In genomic region chr5:126339215-126339805, GRCh38 we compare ENCODE assay signal across 8 cellular contexts.
DNase-seq lines count a peak whose midpoint lies in the region; ATAC-seq and TF ChIP-seq lines count a peak whose summit lies in the region.

No MANE protein-coding gene starts in this region.

- 23% methylated on average over 4 of the region's 4 CpGs for WGBS in hepatocyte (ENCODE audit: low lambda C conversion rate, missing lambda C conversion rate)

- peak; percentile 60 for DNase-seq in BE2C
- DNase-seq in Peyer's patch: peak in 2 of 3 donors; percentile 48 to 68
- peak; percentile 63 for DNase-seq in astrocyte of the cerebellum (ENCODE audit: low read depth)
- peak; percentile 85 for DNase-seq in hepatocyte (ENCODE audit: low spot score)
- DNase-seq in stimulated activated CD4-positive, alpha-beta T cell treated with anti-CD3 and anti-CD28 coated beads, Interleukin-2, amount 100 ng/mL, for 48 hours: peak; percentile 46 to 51

- H3K27me3 ChIP-seq in BE2C (no peaks in the 10 kb centered on the region), Peyer's patch (no peaks in the 10 kb centered on the region), hepatocyte (no peaks in the 10 kb centered on the region)

- H3K79me2 ChIP-seq in hepatocyte: no peaks in the 10 kb centered on the region

- H3K4me1 ChIP-seq in BE2C (no peaks in the 10 kb centered on the region; the same call in 1 of the 2 replicates), Peyer's patch (no peaks in the 10 kb centered on the region), hepatocyte (ENCODE audit: insufficient read depth) (no peaks in the 10 kb centered on the region)

- H3K9me2 ChIP-seq in hepatocyte (replicated peaks; ENCODE audit: insufficient read depth): no peaks in the 10 kb centered on the region

- H3K27ac ChIP-seq in Peyer's patch (no peak overlapping the region), hepatocyte (no peak overlapping the region)

- H3K36me3 ChIP-seq in BE2C (no peaks in the 10 kb centered on the region), Peyer's patch (no peaks in the 10 kb centered on the region), hepatocyte (replicated peaks; ENCODE audit: insufficient read depth, low read depth) (no peaks in the 10 kb centered on the region)

- H2AFZ ChIP-seq in hepatocyte: no peak overlapping the region

- no peaks in the 10 kb centered on the region for H3K9me3 ChIP-seq in BE2C
- no peaks in the 10 kb centered on the region for H3K9me3 ChIP-seq in Peyer's patch
- H3K9me3 ChIP-seq in hepatocyte (ENCODE audit: low read depth): no peaks in the 10 kb centered on the region

- ATAC-seq in GM18498 (IDR thresholded peaks at IDR 0.05; ENCODE audit: unreplicated experiment): peak; percentile 69
- ATAC-seq in HG03565 (IDR thresholded peaks at IDR 0.05; ENCODE audit: unreplicated experiment): peak; percentile 72
- ATAC-seq in HG02840 (IDR thresholded peaks at IDR 0.05; ENCODE audit: low FRiP score, unreplicated experiment): no peak

- H4K20me1 ChIP-seq in hepatocyte (ENCODE audit: insufficient read depth, poor library complexity, severe bottlenecking): no peaks in the 10 kb centered on the region

- no peak for TF ChIP-seq POLR2A in Peyer's patch (IDR thresholded peaks at IDR 0.05)

- no peak overlapping the region for H3K4me3 ChIP-seq in BE2C (ENCODE audit: low read depth, low read length)
- H3K4me3 ChIP-seq in Peyer's patch: no peak overlapping the region
- H3K4me3 ChIP-seq in astrocyte of the cerebellum (ENCODE audit: low read depth, low read length): no peak overlapping the region
- no peak overlapping the region for H3K4me3 ChIP-seq in hepatocyte

- TF ChIP-seq CTCF in BE2C (IDR thresholded peaks at IDR 0.05; ENCODE audit: low read depth, low read length) (peak; percentile 81), Peyer's patch (IDR thresholded peaks at IDR 0.05) (peak; percentile 62 to 95 (median 91)), astrocyte of the cerebellum (IDR thresholded peaks at IDR 0.05; ENCODE audit: low read depth, low read length, missing control alignments) (peak; percentile 66), hepatocyte (IDR thresholded peaks at IDR 0.05; ENCODE audit: poor library complexity) (peak; percentile 82)

- no peak overlapping the region for H3K4me2 ChIP-seq in hepatocyte

- in situ Hi-C loops in astrocyte of the cerebellum (cut with HindIII; ENCODE audit: low sequenced_read_pairs): no loop called here
